ENCODE assay signal across 11 cellular contexts in the genomic region with DNA sequence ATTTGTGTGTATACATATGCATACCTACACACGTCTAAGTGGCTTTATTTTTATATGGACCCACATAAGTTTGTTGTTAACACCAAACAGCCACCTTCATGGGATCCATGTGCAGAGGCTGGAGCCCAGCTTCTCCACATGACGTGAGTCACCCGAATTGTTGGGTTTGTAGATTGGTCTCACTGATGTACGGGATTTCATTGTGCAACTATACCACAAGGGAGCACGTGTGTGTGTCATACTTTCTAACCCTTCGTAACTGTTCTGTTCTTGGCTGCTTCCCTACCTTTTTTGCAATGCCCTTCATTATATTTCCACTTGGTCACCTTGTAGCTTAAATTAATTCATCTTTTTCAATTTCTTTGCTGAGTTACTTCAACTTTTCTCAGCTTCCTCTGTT. TPM values are rescaled to one million over a fixed set of nuclear protein-coding genes. Genes with fewer than 3 reads are reported as not detected.
DNase-seq lines count a peak whose midpoint lies in the region; ATAC-seq and TF ChIP-seq lines count a peak whose summit lies in the region.
"Had no signal": no experiment of that assay in that cellular context is flagged by ENCODE, and none has a peak within 500 bp of the region (broad histone marks: within the 10 kb centered on the region; RNA-seq: fewer than 3 reads in every experiment).

No MANE protein-coding gene starts in this region.

- H3K9me3 ChIP-seq in gastrocnemius medialis: no peaks in the 10 kb centered on the region

- intact Hi-C loops in activated CD4-positive, alpha-beta T cell treated with anti-CD3 and anti-CD28 coated beads for 36 hours (cut with DNase I, micrococcal nuclease): loop anchor here (2.0 to 5.0 kb wide), 3 partner anchors 64 to 448 kb away; partner anchors contain the start of genes EGLN1 (in 1 of the 2) and TSNAX (in 1 of the 2)
- intact Hi-C loops in gastrocnemius medialis (cut with DNase I; ENCODE audit: low total_unique reads): loop anchor here (1.0 to 2.0 kb wide), 4 partner anchors 23 to 170 kb away; partner anchors contain the start of gene TSNAX

- no peak for TF ChIP-seq CTCF in gastrocnemius medialis (IDR thresholded peaks at IDR 0.05 in 4 of 5, conservative IDR thresholded peaks at IDR 0.05 in 1 of 5)

- no peak overlapping the region for H3K4me3 ChIP-seq in gastrocnemius medialis

- H3K27ac ChIP-seq in gastrocnemius medialis: peak overlapping the region; percentile 76 to 87 (median 82)
- H3K27ac ChIP-seq: WERI-Rb-1 had no signal

- H3K36me3 Mint-ChIP-seq in activated CD4-positive, alpha-beta T cell treated with anti-CD3 and anti-CD28 coated beads for 36 hours (ENCODE audit: low read depth): peaks cover 10% of the 10 kb centered on the region

- ATAC-seq in activated CD4-positive, alpha-beta T cell treated with anti-CD3 and anti-CD28 coated beads for 36 hours: no peak
- ATAC-seq in gastrocnemius medialis: peak; percentile 88 to 92
- no peak for ATAC-seq in HG03159 (IDR thresholded peaks at IDR 0.05; ENCODE audit: unreplicated experiment)
- ATAC-seq: left lobe of liver had no signal

- DNase-seq in activated CD4-positive, alpha-beta T cell treated with anti-CD3 and anti-CD28 coated beads for 36 hours: peak; percentile 19
- no peak for DNase-seq in activated CD4-positive, alpha-beta T cell treated with anti-CD3 and anti-CD28 coated beads for 4 hours
- peak; percentile 24 for DNase-seq in OCI-M1 (lab: John Stamatoyannopoulos, UW)
- DNase-seq in fibroblast of gingiva (ENCODE audit: low read depth): peak; percentile 94
- DNase-seq in gastrocnemius medialis: peak; percentile 85 to 87
- DNase-seq in middle frontal gyrus (ENCODE audit: extremely low spot score, low spot score): no peak
- no peak for DNase-seq in anterior cingulate cortex (lab: John Stamatoyannopoulos, UW)
- DNase-seq: NCI-H774, WERI-Rb-1 had no signal

- no peaks in the 10 kb centered on the region for H3K27me3 Mint-ChIP-seq in activated CD4-positive, alpha-beta T cell treated with anti-CD3 and anti-CD28 coated beads for 36 hours

- H3K36me3 ChIP-seq in gastrocnemius medialis: peaks cover 0 to 22% of the 10 kb centered on the region in 2 donors
- H3K36me3 ChIP-seq: WERI-Rb-1 had no signal

- POLR2A ChIA-PET in activated CD4-positive, alpha-beta T cell treated with anti-CD3 and anti-CD28 coated beads for 36 hours (lab: Charles Lee): no interaction called here

- in situ Hi-C loops in gastrocnemius medialis (cut with MboI; ENCODE audit: low sequenced_read_pairs in 4 of 4): loop anchor here in 2 of 4 donors (5.0 to 10.0 kb wide), 2 partner anchors 238 to 246 kb away; no protein-coding TSS in a partner anchor

- CTCF ChIA-PET in activated CD4-positive, alpha-beta T cell treated with anti-CD3 and anti-CD28 coated beads for 36 hours (lab: Charles Lee): interaction anchor here (0.8 to 3.5 kb wide), 6 partner anchors 9 to 244 kb away, joined by 3 to 17 read pairs (median 4); no protein-coding TSS in a partner anchor

- no peaks in the 10 kb centered on the region for H3K27me3 ChIP-seq in gastrocnemius medialis

- no peak overlapping the region for H3K4me3 Mint-ChIP-seq in activated CD4-positive, alpha-beta T cell treated with anti-CD3 and anti-CD28 coated beads for 36 hours

- TF ChIP-seq POLR2A in gastrocnemius medialis (IDR thresholded peaks at IDR 0.05): peak; percentile 44 to 55

- peaks cover 6% of the 10 kb centered on the region for H3K4me1 Mint-ChIP-seq in activated CD4-positive, alpha-beta T cell treated with anti-CD3 and anti-CD28 coated beads for 36 hours

- no peaks in the 10 kb centered on the region for H3K9me3 Mint-ChIP-seq in activated CD4-positive, alpha-beta T cell treated with anti-CD3 and anti-CD28 coated beads for 36 hours (ENCODE audit: low read depth)

- peaks cover 32 to 45% of the 10 kb centered on the region in 2 donors for H3K4me1 ChIP-seq in gastrocnemius medialis

- H3K27ac Mint-ChIP-seq in activated CD4-positive, alpha-beta T cell treated with anti-CD3 and anti-CD28 coated beads for 36 hours: no peak overlapping the region

RNA-seq across cellular contexts. Expression of gene SPRTN, which starts 21.0 kb away (rescaled TPM):
- 10 to 100 TPM in 1 of 2 experiments, 1 to 10 TPM in 1; 7.8 to 10.9 TPM for total RNA-seq in activated CD4-positive, alpha-beta T cell treated with anti-CD3 and anti-CD28 coated beads for 36 hours
- 10 to 100 TPM in 3 of 4 donors, 1 to 10 TPM in 1; 8.7 to 15.1 (median 10.7) TPM for total RNA-seq in gastrocnemius medialis

RNA-seq across cellular contexts. Expression of gene EXOC8, which starts 21.5 kb away (rescaled TPM):
- total RNA-seq in activated CD4-positive, alpha-beta T cell treated with anti-CD3 and anti-CD28 coated beads for 36 hours: 10 to 100 TPM; 10.0 to 13.7 TPM
- 10 to 100 TPM; 25.4 to 50.9 (median 38.2) TPM for total RNA-seq in gastrocnemius medialis

Comparison
In these comparisons a context has a peak if more than half of its experiments do, and no peak if none do; other contexts are left out.
1. DNase-seq: peak in activated CD4-positive, alpha-beta T cell treated with anti-CD3 and anti-CD28 coated beads for 36 hours (single experiment), OCI-M1 (single experiment), fibroblast of gingiva (single experiment) and gastrocnemius medialis (2 of 2); none in activated CD4-positive, alpha-beta T cell treated with anti-CD3 and anti-CD28 coated beads for 4 hours (0 of 2), middle frontal gyrus (single experiment) and anterior cingulate cortex (0 of 58).
2. ATAC-seq: peak in gastrocnemius medialis (2 of 2); none in activated CD4-positive, alpha-beta T cell treated with anti-CD3 and anti-CD28 coated beads for 36 hours (single experiment) and HG03159 (single experiment).